ENCODE assay signal across 16 cellular contexts in genomic region chr11:2672553-2673249, GRCh38. TPM values are rescaled to one million over a fixed set of nuclear protein-coding genes. Genes with fewer than 3 reads are reported as not detected.
A peak's percentile ranks its signal among the peaks of the same experiment; 100 is the strongest.
DNase-seq lines count a peak whose midpoint lies in the region; ATAC-seq and TF ChIP-seq lines count a peak whose summit lies in the region.
"Had no signal": no experiment of that assay in that cellular context is flagged by ENCODE, and none has a peak within 500 bp of the region (broad histone marks: within the 10 kb centered on the region; RNA-seq: fewer than 3 reads in every experiment).

No MANE protein-coding gene starts in this region.

- H3K4me1 ChIP-seq in neuronal stem cell (ENCODE audit: control insufficient read depth in 2 of 2, insufficient read depth in 1 of 2, low read depth in 1 of 2, low read length in 2 of 2) (peaks cover 0 to 8% of the 10 kb centered on the region in 2 donors), suprapubic skin (peaks cover 8% of the 10 kb centered on the region)
- H3K4me1 ChIP-seq: Peyer's patch had no signal

- TF ChIP-seq EP300 in suprapubic skin (IDR thresholded peaks at IDR 0.05) = no peak

- H3K36me3 ChIP-seq in neuronal stem cell (replicated peaks in 1 of 2; ENCODE audit: control insufficient read depth in 2 of 2, insufficient read depth in 2 of 2, low read length in 2 of 2) (peaks cover 0 to 7% of the 10 kb centered on the region in 2 donors), suprapubic skin (no peaks in the 10 kb centered on the region)
- H3K36me3 ChIP-seq: Peyer's patch had no signal

- H2BK120ac ChIP-seq in neuronal stem cell (ENCODE audit: low read depth, low read length) = no peak overlapping the region

- peak overlapping the region; percentile 32 for H2AK5ac ChIP-seq in neuronal stem cell (ENCODE audit: low read depth, low read length)

- H2BK12ac ChIP-seq in neuronal stem cell (ENCODE audit: low read length) = no peak overlapping the region

- no peaks in the 10 kb centered on the region for H3K9me3 Mint-ChIP-seq in activated naive CD4-positive, alpha-beta T cell treated with anti-CD3 and anti-CD28 coated beads for 36 hours
- H3K9me3 Mint-ChIP-seq in central memory CD8-positive, alpha-beta T cell = no peaks in the 10 kb centered on the region
- H3K9me3 Mint-ChIP-seq in activated CD8-positive, alpha-beta T cell treated with anti-CD3 and anti-CD28 coated beads, Interleukin-2, amount 10 ng/mL, durations not matched to agents 7 days and 5 days (ENCODE audit: insufficient read depth) = no peaks in the 10 kb centered on the region

- H4K8ac ChIP-seq in neuronal stem cell (ENCODE audit: low read depth, low read length) = no peak overlapping the region

- H3K4ac ChIP-seq in neuronal stem cell (ENCODE audit: low read length) = no peak overlapping the region

- intact Hi-C loops in activated naive CD4-positive, alpha-beta T cell treated with anti-CD3 and anti-CD28 coated beads for 36 hours (cut with micrococcal nuclease) = no loop called here

- H3K27me3 ChIP-seq in neuronal stem cell (ENCODE audit: control insufficient read depth in 3 of 3, insufficient read depth in 3 of 3, low read depth in 1 of 3, low read length in 3 of 3) (no peaks in the 10 kb centered on the region), suprapubic skin (no peaks in the 10 kb centered on the region)
- H3K27me3 ChIP-seq: Peyer's patch had no signal

- CTCF ChIA-PET in activated naive CD4-positive, alpha-beta T cell treated with anti-CD3 and anti-CD28 coated beads for 36 hours (lab: Charles Lee) = no interaction called here
- CTCF ChIA-PET in activated CD8-positive, alpha-beta T cell treated with anti-CD3 and anti-CD28 coated beads, Interleukin-2, amount 10 ng/mL, durations not matched to agents 7 days and 5 days (lab: Charles Lee) = no interaction called here

- no peaks in the 10 kb centered on the region for H3K9me3 ChIP-seq in neuronal stem cell (replicated peaks in 1 of 2; ENCODE audit: control insufficient read depth in 2 of 2, insufficient read depth in 1 of 2, low read depth in 1 of 2, low read length in 2 of 2)
- H3K9me3 ChIP-seq in suprapubic skin = no peaks in the 10 kb centered on the region
- H3K9me3 ChIP-seq: Peyer's patch had no signal

- H3K23ac ChIP-seq in neuronal stem cell (ENCODE audit: low read depth, low read length, poor library complexity) = no peak overlapping the region

- no peak overlapping the region for H3K27ac Mint-ChIP-seq in activated naive CD4-positive, alpha-beta T cell treated with anti-CD3 and anti-CD28 coated beads for 36 hours
- no peak overlapping the region for H3K27ac Mint-ChIP-seq in central memory CD8-positive, alpha-beta T cell (ENCODE audit: low read depth)
- H3K27ac Mint-ChIP-seq in activated CD8-positive, alpha-beta T cell treated with anti-CD3 and anti-CD28 coated beads, Interleukin-2, amount 10 ng/mL, durations not matched to agents 7 days and 5 days = no peak overlapping the region

- TF ChIP-seq POLR2A in suprapubic skin (IDR thresholded peaks at IDR 0.05) = no peak

- peaks cover 4% of the 10 kb centered on the region for H3K79me1 ChIP-seq in neuronal stem cell (ENCODE audit: low read depth, low read length)

- no peak overlapping the region for H2BK5ac ChIP-seq in neuronal stem cell (ENCODE audit: low read length)

- POLR2A ChIA-PET in activated CD8-positive, alpha-beta T cell treated with anti-CD3 and anti-CD28 coated beads, Interleukin-2, amount 10 ng/mL, durations not matched to agents 7 days and 5 days (lab: Charles Lee) = no interaction called here

- no peak overlapping the region for H2BK15ac ChIP-seq in neuronal stem cell (ENCODE audit: low read length)

- H3K4me3 Mint-ChIP-seq in activated naive CD4-positive, alpha-beta T cell treated with anti-CD3 and anti-CD28 coated beads for 36 hours = no peak overlapping the region
- H3K4me3 Mint-ChIP-seq in central memory CD8-positive, alpha-beta T cell = no peak overlapping the region
- no peak overlapping the region for H3K4me3 Mint-ChIP-seq in activated CD8-positive, alpha-beta T cell treated with anti-CD3 and anti-CD28 coated beads, Interleukin-2, amount 10 ng/mL, durations not matched to agents 7 days and 5 days

- no peak overlapping the region for H2AFZ ChIP-seq in neuronal stem cell (ENCODE audit: low read length)

- H3K27ac ChIP-seq in neuronal stem cell (replicated peaks; ENCODE audit: low read length) (no peak overlapping the region), suprapubic skin (no peak overlapping the region)
- H3K27ac ChIP-seq: C4-2B, Peyer's patch had no signal

- H3K9ac ChIP-seq in neuronal stem cell (ENCODE audit: low read depth, low read length, poor library complexity) = no peak overlapping the region

- no peaks in the 10 kb centered on the region for H3K4me1 Mint-ChIP-seq in activated naive CD4-positive, alpha-beta T cell treated with anti-CD3 and anti-CD28 coated beads for 36 hours (ENCODE audit: low read depth)
- no peaks in the 10 kb centered on the region for H3K4me1 Mint-ChIP-seq in central memory CD8-positive, alpha-beta T cell
- peaks cover 4% of the 10 kb centered on the region for H3K4me1 Mint-ChIP-seq in activated CD8-positive, alpha-beta T cell treated with anti-CD3 and anti-CD28 coated beads, Interleukin-2, amount 10 ng/mL, durations not matched to agents 7 days and 5 days (ENCODE audit: low read depth)

- TF ChIP-seq CTCF in suprapubic skin (IDR thresholded peaks at IDR 0.05) = no peak

- H3K18ac ChIP-seq in neuronal stem cell (ENCODE audit: low read length) = no peak overlapping the region

- no peak overlapping the region for H4K91ac ChIP-seq in neuronal stem cell (ENCODE audit: low read depth, low read length, poor library complexity)

- H3K4me2 ChIP-seq in neuronal stem cell (ENCODE audit: insufficient read depth, low read length, poor library complexity, severe bottlenecking) = no peak overlapping the region

- DNase-seq in activated naive CD4-positive, alpha-beta T cell treated with anti-CD3 and anti-CD28 coated beads for 36 hours = peak; percentile 1
- no peak for DNase-seq in activated naive CD4-positive, alpha-beta T cell (lab: John Stamatoyannopoulos, UW)
- peak; percentile 5 to 10 for DNase-seq in central memory CD8-positive, alpha-beta T cell (ENCODE audit: low spot score in 2 of 2)
- no peak for DNase-seq in neuronal stem cell (ENCODE audit: low spot score)
- DNase-seq in suprapubic skin (ENCODE audit: low spot score in 2 of 2) = peak; percentile 14 to 52
- DNase-seq in T-helper 1 cell = no peak
- DNase-seq in globus pallidus (ENCODE audit: low spot score) = no peak
- no peak for DNase-seq in activated CD8-positive, alpha-beta T cell treated with anti-CD3 and anti-CD28 coated beads, Interleukin-2, amount 10 ng/mL, durations not matched to agents 7 days and 5 days
- DNase-seq: COR-L47, DMS153, EL, NCI-H1105 treated with DMSO at 0.1 percent for 48 hours, NCI-H187 treated with DMSO at 0.1 percent for 48 hours, NCI-H82 had no signal

- no peaks in the 10 kb centered on the region for H3K27me3 Mint-ChIP-seq in activated naive CD4-positive, alpha-beta T cell treated with anti-CD3 and anti-CD28 coated beads for 36 hours (ENCODE audit: low read depth)
- no peaks in the 10 kb centered on the region for H3K27me3 Mint-ChIP-seq in central memory CD8-positive, alpha-beta T cell
- H3K27me3 Mint-ChIP-seq in activated CD8-positive, alpha-beta T cell treated with anti-CD3 and anti-CD28 coated beads, Interleukin-2, amount 10 ng/mL, durations not matched to agents 7 days and 5 days (ENCODE audit: low read depth) = no peaks in the 10 kb centered on the region

- WGBS in neuronal stem cell (ENCODE audit: extremely low coverage in 2 of 2, insufficient read length in 2 of 2, insufficient replicate concordance in 1 of 2), 2 donors = no CpG with 5 or more reads among the region's 4 CpGs
- WGBS in suprapubic skin = 80% methylated on average over 1 of the region's 4 CpGs

- no peak for ATAC-seq in central memory CD8-positive, alpha-beta T cell (replicated peaks; ENCODE audit: extremely low read depth, poor library complexity, severe bottlenecking)
- no peak for ATAC-seq in activated CD8-positive, alpha-beta T cell treated with anti-CD3 and anti-CD28 coated beads, Interleukin-2, amount 10 ng/mL, durations not matched to agents 7 days and 5 days

- H3K4me3 ChIP-seq in neuronal stem cell (ENCODE audit: low read length in 2 of 2) = no peak overlapping the region
- H3K4me3 ChIP-seq in suprapubic skin = no peak overlapping the region
- H3K4me3 ChIP-seq: Peyer's patch had no signal

- no peak overlapping the region for H3K14ac ChIP-seq in neuronal stem cell (ENCODE audit: low read length)

- no peaks in the 10 kb centered on the region for H3K36me3 Mint-ChIP-seq in activated naive CD4-positive, alpha-beta T cell treated with anti-CD3 and anti-CD28 coated beads for 36 hours (ENCODE audit: low read depth)
- H3K36me3 Mint-ChIP-seq in central memory CD8-positive, alpha-beta T cell (ENCODE audit: insufficient read depth) = no peaks in the 10 kb centered on the region
- H3K36me3 Mint-ChIP-seq in activated CD8-positive, alpha-beta T cell treated with anti-CD3 and anti-CD28 coated beads, Interleukin-2, amount 10 ng/mL, durations not matched to agents 7 days and 5 days (ENCODE audit: low read depth) = no peaks in the 10 kb centered on the region

RNA-seq across cellular contexts. Expression of gene KCNQ1OT1, which starts 27.1 kb away (rescaled TPM):
- total RNA-seq in activated naive CD4-positive, alpha-beta T cell treated with anti-CD3 and anti-CD28 coated beads for 36 hours = under 1 TPM; 0.17 to 0.20 TPM
- polyA plus RNA-seq in neuronal stem cell (2013, experiment 1 of 2) = 0.08 TPM
- 0.11 TPM for polyA plus RNA-seq in neuronal stem cell (2013, experiment 2 of 2)
- 1 to 10 TPM; 2.5 to 4.5 (median 3.1) TPM for total RNA-seq in suprapubic skin
- total RNA-seq in activated CD8-positive, alpha-beta T cell treated with anti-CD3 and anti-CD28 coated beads, Interleukin-2, amount 10 ng/mL, durations not matched to agents 7 days and 5 days = under 1 TPM; 0.24 to 0.26 TPM

Comparison
In these comparisons a context has a peak if more than half of its experiments do, and no peak if none do; other contexts are left out.
1. DNase-seq: peak in activated naive CD4-positive, alpha-beta T cell treated with anti-CD3 and anti-CD28 coated beads for 36 hours (single experiment), central memory CD8-positive, alpha-beta T cell (2 of 2) and suprapubic skin (2 of 2); none in activated naive CD4-positive, alpha-beta T cell (0 of 4), neuronal stem cell (single experiment), T-helper 1 cell (0 of 5), globus pallidus (single experiment) and activated CD8-positive, alpha-beta T cell treated with anti-CD3 and anti-CD28 coated beads, Interleukin-2, amount 10 ng/mL, durations not matched to agents 7 days and 5 days (single experiment).